Comparison of ENCODE assay signal across 8 cellular contexts in the genomic region with DNA sequence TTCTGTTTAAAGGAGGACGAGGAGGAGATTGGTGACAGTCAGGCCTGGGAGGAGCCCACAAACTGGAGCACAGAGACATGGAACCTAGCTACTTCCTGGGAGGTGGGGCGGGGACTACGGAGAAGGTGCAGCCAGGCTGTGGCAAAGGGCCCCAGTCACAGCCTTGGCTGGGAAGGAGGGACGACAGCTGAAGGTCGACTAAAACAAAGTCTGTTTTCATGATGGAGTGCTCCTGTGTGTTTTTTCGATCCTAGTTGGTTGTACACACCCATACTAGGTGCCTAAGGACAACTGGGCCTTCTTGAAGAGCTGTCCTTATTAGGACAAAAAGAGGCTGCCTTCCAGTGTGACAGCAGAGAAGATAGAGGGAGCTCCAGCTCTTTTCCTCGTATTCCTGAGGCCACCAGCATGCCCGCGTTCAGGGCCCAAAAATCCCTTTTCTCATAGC. TPM values are rescaled to one million over a fixed set of nuclear protein-coding genes. Genes with fewer than 3 reads are reported as not detected.
DNase-seq lines count a peak whose midpoint lies in the region; ATAC-seq, FAIRE-seq and TF ChIP-seq lines count a peak whose summit lies in the region.

No MANE protein-coding gene starts in this region.

- H3K27me3 ChIP-seq in GM23338 (ENCODE audit: insufficient read depth) = peaks cover 4% of the 10 kb centered on the region; the same call in 1 of the 2 replicates
- H3K27me3 ChIP-seq in GM12878 (replicated peaks in 1 of 2; ENCODE audit: control insufficient read depth in 2 of 2, insufficient read depth in 2 of 2, low read length in 1 of 2) = no peaks in the 10 kb centered on the region

- peaks cover 49% of the 10 kb centered on the region for H3K36me3 Mint-ChIP-seq in GM23338 (ENCODE audit: low read depth)

- in situ Hi-C loops in ACHN (cut with HindIII; ENCODE audit: low pct_ligation_motif_present, low pct_unique_long_range_greater_than_20kb, low sequenced_read_pairs) = no loop called here
- in situ Hi-C loops in GM12878 (cut with MboI) = no loop called here

- intact Hi-C loops in GM12878 (cut with micrococcal nuclease; ENCODE audit: unreplicated experiment) = no loop called here

- peaks cover 55% of the 10 kb centered on the region for H3K4me1 Mint-ChIP-seq in GM23338

- whole genome bisulfite sequencing in GM12878 (ENCODE audit: insufficient coverage, insufficient replicate concordance, low lambda C conversion rate, missing lambda C conversion rate) = 64% methylated on average over 9 of the region's 9 CpGs

- H3K4me3 ChIP-seq in GM23338 (no peak overlapping the region), GM12878 (no peak overlapping the region)

- H3K36me3 ChIP-seq in GM23338 (ENCODE audit: insufficient read depth) = peaks cover 8% of the 10 kb centered on the region; the same call in 1 of the 2 replicates
- H3K36me3 ChIP-seq in GM12878 (ENCODE audit: control insufficient read depth in 2 of 2, insufficient read depth in 2 of 2, low read length in 1 of 2) = peaks cover 6 to 9% of the 10 kb centered on the region in 2 experiments; a peak in 3 of 4 replicates

- H2AFZ ChIP-seq in GM23338 = no peak overlapping the region
- H2AFZ ChIP-seq in GM12878 (ENCODE audit: control insufficient read depth, low read depth, low read length) = no peak overlapping the region

- ATAC-seq in GM23338 = no peak
- ATAC-seq in GM12878 = no peak
- ATAC-seq in GM21423 (IDR thresholded peaks at IDR 0.05; ENCODE audit: unreplicated experiment) = no peak
- no peak for ATAC-seq in GM19395 (IDR thresholded peaks at IDR 0.05; ENCODE audit: unreplicated experiment)
- ATAC-seq in GM19455 (IDR thresholded peaks at IDR 0.05; ENCODE audit: unreplicated experiment) = no peak

- H3K27me3 Mint-ChIP-seq in GM23338 (ENCODE audit: insufficient read depth, low read depth, poor library complexity) = peaks cover 33% of the 10 kb centered on the region

- H3K27ac Mint-ChIP-seq in GM23338 = peak overlapping the region; percentile 90; the same call in 1 of the 2 replicates

- DNase-seq in ACHN (peak; percentile 29), GM23338 (ENCODE audit: low spot score) (peak; percentile 56), GM12878 (ENCODE audit: low read depth, low spot score) (no peak), medulla oblongata (ENCODE audit: extremely low spot score) (peak; percentile 41), ecto neural progenitor cell (ENCODE audit: low spot score) (no peak)

- no peak for FAIRE-seq in GM12878 (lab: Jason Lieb, UNC)

- CTCF ChIA-PET in GM12878 (lab: Yijun Ruan, JAX) = interaction anchor here (0.6 to 13.5 kb wide), 27 partner anchors 10 to 185 kb away, joined by 3 to 227 read pairs (median 7); a partner anchor contains a TSS

- H3K27ac ChIP-seq in GM23338 (ENCODE audit: low read depth) (no peak overlapping the region), GM12878 (ENCODE audit: control insufficient read depth, insufficient read depth) (peak overlapping the region; percentile 45)

- H4K20me1 ChIP-seq in GM23338 (replicated peaks; ENCODE audit: insufficient read depth) (no peaks in the 10 kb centered on the region; the same call in none of the 2 replicates), GM12878 (ENCODE audit: control insufficient read depth, insufficient read depth) (no peaks in the 10 kb centered on the region)

- H3K9me3 Mint-ChIP-seq in GM23338 = peaks cover 3% of the 10 kb centered on the region

- POLR2A ChIA-PET in GM12878 (lab: Charles Lee) = interaction anchor here (0.7 to 10.9 kb wide), 12 partner anchors 12 to 154 kb away, joined by 3 to 163 read pairs (median 4); a partner anchor contains a TSS

- H3K4me2 ChIP-seq in GM23338 = no peak overlapping the region
- no peak overlapping the region; the same call in 1 of the 2 replicates for H3K4me2 ChIP-seq in GM12878 (ENCODE audit: control insufficient read depth, insufficient read depth)

- RAD21 ChIA-PET in GM12878 (lab: Charles Lee; ENCODE audit: unreplicated experiment) = interaction anchor here (0.6 to 9.7 kb wide), 10 partner anchors 13 to 163 kb away, joined by 3 to 95 read pairs (median 7); a partner anchor contains a TSS

- H3K4me1 ChIP-seq in GM23338 (ENCODE audit: insufficient read depth) (peaks cover 23% of the 10 kb centered on the region), GM12878 (ENCODE audit: control insufficient read depth, insufficient read depth, low read length) (peaks cover 39% of the 10 kb centered on the region)

- H3F3A ChIP-seq in GM23338 (replicated peaks; ENCODE audit: low read depth) = peaks cover 29% of the 10 kb centered on the region; the same call in 1 of the 2 replicates

- TF ChIP-seq POLR2A in GM12878 (IDR thresholded peaks at IDR 0.05; ENCODE audit: low read depth, low read length) = peak; percentile 29; the same call in 1 of the 2 replicates

- H3K9me2 ChIP-seq in GM23338 (ENCODE audit: insufficient read depth) = no peaks in the 10 kb centered on the region

- peak; percentile 51 to 63 for TF ChIP-seq CTCF in GM23338 (conservative IDR thresholded peaks at IDR 0.05; ENCODE audit: low read depth in 2 of 2)
- TF ChIP-seq CTCF in GM12878 (IDR thresholded peaks at IDR 0.05 in 2 of 3, conservative IDR thresholded peaks at IDR 0.05 in 1 of 3; ENCODE audit: control insufficient read depth in 2 of 3, extremely low read depth in 1 of 3, insufficient read depth in 1 of 3, low read depth in 3 of 3, low read length in 3 of 3) = peak; percentile 21 to 59 (median 32); a peak in 4 of 6 replicates

- H3K79me2 ChIP-seq in GM23338 (replicated peaks; ENCODE audit: insufficient read depth) = peaks cover 8% of the 10 kb centered on the region; the same call in 1 of the 2 replicates
- peaks cover 43% of the 10 kb centered on the region for H3K79me2 ChIP-seq in GM12878 (ENCODE audit: control insufficient read depth, insufficient read depth, low read length)

- TF ChIP-seq RAD21 in GM12878 (IDR thresholded peaks at IDR 0.05; ENCODE audit: insufficient read depth, low read depth, low read length) = peak; percentile 34; the same call in 1 of the 2 replicates

- TF ChIP-seq EP300 in GM12878 (IDR thresholded peaks at IDR 0.05; ENCODE audit: borderline replicate concordance in 1 of 2, control insufficient read depth in 1 of 2, low read depth in 2 of 2, low read length in 2 of 2) = no peak

- no TSS peak for BruUV-seq in GM12878 (replicated peaks; lab: Mats Ljungman, UMichigan)

- H3K9ac ChIP-seq in GM12878 (ENCODE audit: control insufficient read depth, insufficient read depth, low read length) = no peak overlapping the region

- SMC1A ChIA-PET in GM12878 (lab: Charles Lee; ENCODE audit: uncharacterized antibody, unreplicated experiment) = interaction anchor here (0.7 to 12.5 kb wide), 20 partner anchors 9 to 221 kb away, joined by 3 to 145 read pairs (median 3); a partner anchor contains a TSS

- H3K9me3 ChIP-seq in GM12878 (replicated peaks; ENCODE audit: control insufficient read depth, insufficient read depth, low read length) = no peaks in the 10 kb centered on the region

- H3K4me3 Mint-ChIP-seq in GM23338 = no peak overlapping the region

RNA-seq across cellular contexts. Expression of a gene that starts 2.9 kb away (rescaled TPM):
- 2.4 and 6.9 TPM in 2 replicates for total RNA-seq in GM23338 (2014; rRNA removed; shearing (Covaris generic))
- polyA plus RNA-seq in GM23338 (2016; fragmentation: Nextera tagmentation; extraction: Ambion mirVana) = 18.4 and 20.8 TPM in 2 replicates
- total RNA-seq in GM12878 (2013; cell fraction: nucleolus; rRNA removed) = 6.3 and 7.0 TPM in 2 replicates
- total RNA-seq in GM12878 (2014; rRNA removed) = 9.4 and 13.2 TPM in 2 replicates
- 6.2 and 6.3 TPM in 2 replicates for total RNA-seq in GM12878 (2014; rRNA removed; fragmentation: Illumina TruSeq; extraction: Trizol)
- total RNA-seq in GM12878 (2021) = 10.6 and 11.8 TPM in 2 replicates
- 4.9 TPM for polyA plus RNA-seq in GM12878 (2011; ENCODE audit: low read depth)
- 8.6 and 10.5 TPM in 2 replicates for polyA plus RNA-seq in GM12878 (2011; rRNA removed)
- 8.7 and 13.0 TPM in 2 replicates for polyA plus RNA-seq in GM12878 (2011; cell fraction: cytosol; rRNA removed)
- 9.3 and 11.8 TPM in 2 replicates for polyA plus RNA-seq in GM12878 (2011; cell fraction: nucleus; rRNA removed)
- 11.4 and 12.6 TPM in 2 replicates for polyA plus RNA-seq in GM12878 (2012)
- polyA plus RNA-seq in GM12878 (2014; fragmentation: Illumina TruSeq; extraction: Trizol) = 5.9 and 6.7 TPM in 2 replicates
- polyA plus RNA-seq in GM12878 (2014; fragmentation: Nextera tagmentation; extraction: Ambion mirVana) = under 1 TPM; 0.19 to 0.90 TPM
- 14.3 and 16.0 TPM in 2 replicates for polyA plus RNA-seq in GM12878 (2014; rRNA removed)
- 10 to 100 TPM; 15.6 to 18.3 TPM for polyA plus RNA-seq in GM12878 (2016; fragmentation: Nextera tagmentation; extraction: Ambion mirVana)
- 3.4 and 6.7 TPM in 2 replicates for polyA minus RNA-seq in GM12878 (2011; rRNA and poly(A)+ RNA removed)
- polyA minus RNA-seq in GM12878 (2011; cell fraction: cytosol; rRNA and poly(A)+ RNA removed) = 2.3 and 3.1 TPM in 2 replicates
- 2.8 and 4.1 TPM in 2 replicates for polyA minus RNA-seq in GM12878 (2011; cell fraction: nucleus; rRNA and poly(A)+ RNA removed)

RNA-seq across cellular contexts. Expression of a gene that starts 3.2 kb away (rescaled TPM):
- 8,626 and 33,360 TPM in 2 replicates for total RNA-seq in GM23338 (2014; rRNA removed; shearing (Covaris generic))
- polyA plus RNA-seq in GM23338 (2016; fragmentation: Nextera tagmentation; extraction: Ambion mirVana) (15.3 and 43.0 TPM in 2 replicates), GM12878 (2011; rRNA removed) (3.8 and 12.0 TPM in 2 replicates), GM12878 (2014; fragmentation: Illumina TruSeq; extraction: Trizol) (not detected in 2 replicates), GM12878 (2014; fragmentation: Nextera tagmentation; extraction: Ambion mirVana) (not detected), GM12878 (2014; rRNA removed) (760 and 1,065 TPM in 2 replicates), GM12878 (2016; fragmentation: Nextera tagmentation; extraction: Ambion mirVana) (10 to 100 TPM in 1 of 2 experiments, not detected in 1; 13.3 TPM)
- 15,728 and 37,247 TPM in 2 replicates for total RNA-seq in GM12878 (2013; cell fraction: nucleolus; rRNA removed)
- total RNA-seq in GM12878 (2014; rRNA removed) (34,892 and 42,450 TPM in 2 replicates), GM12878 (2014; rRNA removed; fragmentation: Illumina TruSeq; extraction: Trizol) (6,746 and 12,076 TPM in 2 replicates), GM12878 (2021) (18,533 and 18,901 TPM in 2 replicates)
- not detected for polyA plus RNA-seq in GM12878 (2011; ENCODE audit: low read depth)
- 152 TPM in 1 of 2 replicates, not detected in the other for polyA plus RNA-seq in GM12878 (2011; cell fraction: cytosol; rRNA removed)
- 4,598 and 4,771 TPM in 2 replicates for polyA plus RNA-seq in GM12878 (2011; cell fraction: nucleus; rRNA removed)
- 62.9 TPM in 1 of 2 replicates, not detected in the other for polyA plus RNA-seq in GM12878 (2012)
- 9,902 and 51,214 TPM in 2 replicates for polyA minus RNA-seq in GM12878 (2011; rRNA and poly(A)+ RNA removed)
- polyA minus RNA-seq in GM12878 (2011; cell fraction: cytosol; rRNA and poly(A)+ RNA removed) = 10,750 and 21,317 TPM in 2 replicates
- 140,969 and 152,974 TPM in 2 replicates for polyA minus RNA-seq in GM12878 (2011; cell fraction: nucleus; rRNA and poly(A)+ RNA removed)

RNA-seq across cellular contexts. Expression of a gene that starts 4.0 kb away (rescaled TPM):
- 16.8 and 25.7 TPM in 2 replicates for total RNA-seq in GM23338 (2014; rRNA removed; shearing (Covaris generic))
- polyA plus RNA-seq in GM23338 (2016; fragmentation: Nextera tagmentation; extraction: Ambion mirVana) = 25.2 and 31.0 TPM in 2 replicates
- total RNA-seq in GM12878 (2013; cell fraction: nucleolus; rRNA removed) = 9.9 and 10.8 TPM in 2 replicates
- 6.6 and 7.6 TPM in 2 replicates for total RNA-seq in GM12878 (2014; rRNA removed)
- total RNA-seq in GM12878 (2014; rRNA removed; fragmentation: Illumina TruSeq; extraction: Trizol) = 8.0 and 8.2 TPM in 2 replicates
- total RNA-seq in GM12878 (2021) = 12.4 and 14.1 TPM in 2 replicates
- polyA plus RNA-seq in GM12878 (2011; ENCODE audit: low read depth) = 16.4 TPM
- 10.8 and 12.3 TPM in 2 replicates for polyA plus RNA-seq in GM12878 (2011; rRNA removed)
- polyA plus RNA-seq in GM12878 (2011; cell fraction: cytosol; rRNA removed) = 13.5 and 13.9 TPM in 2 replicates
- 25.2 and 38.3 TPM in 2 replicates for polyA plus RNA-seq in GM12878 (2011; cell fraction: nucleus; rRNA removed)
- 4.5 and 7.6 TPM in 2 replicates for polyA plus RNA-seq in GM12878 (2012)
- polyA plus RNA-seq in GM12878 (2014; fragmentation: Illumina TruSeq; extraction: Trizol) = 12.4 and 15.2 TPM in 2 replicates
- polyA plus RNA-seq in GM12878 (2014; fragmentation: Nextera tagmentation; extraction: Ambion mirVana) = 1 to 10 TPM; 2.0 to 5.0 TPM
- polyA plus RNA-seq in GM12878 (2014; rRNA removed) = 14.8 TPM in 2 replicates
- 10 to 100 TPM; 25.3 to 28.9 TPM for polyA plus RNA-seq in GM12878 (2016; fragmentation: Nextera tagmentation; extraction: Ambion mirVana)
- polyA minus RNA-seq in GM12878 (2011; rRNA and poly(A)+ RNA removed) = 14.3 and 15.0 TPM in 2 replicates
- polyA minus RNA-seq in GM12878 (2011; cell fraction: cytosol; rRNA and poly(A)+ RNA removed) = 5.8 and 6.3 TPM in 2 replicates
- polyA minus RNA-seq in GM12878 (2011; cell fraction: nucleus; rRNA and poly(A)+ RNA removed) = 27.9 and 30.0 TPM in 2 replicates

RNA-seq across cellular contexts. Expression of a gene that starts 10.3 kb away (rescaled TPM):
- 14.7 and 16.4 TPM in 2 replicates for total RNA-seq in GM23338 (2014; rRNA removed; shearing (Covaris generic))
- polyA plus RNA-seq in GM23338 (2016; fragmentation: Nextera tagmentation; extraction: Ambion mirVana) (13.2 TPM in 2 replicates), GM12878 (2011; rRNA removed) (20.1 and 29.1 TPM in 2 replicates), GM12878 (2014; fragmentation: Illumina TruSeq; extraction: Trizol) (26.3 and 44.9 TPM in 2 replicates), GM12878 (2014; fragmentation: Nextera tagmentation; extraction: Ambion mirVana) (10 to 100 TPM in 1 of 2 experiments, under 1 TPM in 1; 0.97 to 12.1 TPM), GM12878 (2014; rRNA removed) (137 and 147 TPM in 2 replicates), GM12878 (2016; fragmentation: Nextera tagmentation; extraction: Ambion mirVana) (10 to 100 TPM; 63.8 to 77.8 TPM)
- 31.5 and 33.0 TPM in 2 replicates for total RNA-seq in GM12878 (2013; cell fraction: nucleolus; rRNA removed)
- total RNA-seq in GM12878 (2014; rRNA removed) (115 and 119 TPM in 2 replicates), GM12878 (2014; rRNA removed; fragmentation: Illumina TruSeq; extraction: Trizol) (55.0 and 55.6 TPM in 2 replicates), GM12878 (2021) (83.3 and 84.9 TPM in 2 replicates)
- 38.2 TPM for polyA plus RNA-seq in GM12878 (2011; ENCODE audit: low read depth)
- polyA plus RNA-seq in GM12878 (2011; cell fraction: cytosol; rRNA removed) = 42.7 and 45.9 TPM in 2 replicates
- 16.1 and 23.4 TPM in 2 replicates for polyA plus RNA-seq in GM12878 (2011; cell fraction: nucleus; rRNA removed)
- polyA plus RNA-seq in GM12878 (2012) = 88.6 and 91.7 TPM in 2 replicates
- polyA minus RNA-seq in GM12878 (2011; rRNA and poly(A)+ RNA removed) = 5.4 and 16.1 TPM in 2 replicates
- polyA minus RNA-seq in GM12878 (2011; cell fraction: cytosol; rRNA and poly(A)+ RNA removed) = 3.6 and 8.9 TPM in 2 replicates
- polyA minus RNA-seq in GM12878 (2011; cell fraction: nucleus; rRNA and poly(A)+ RNA removed) = 4.1 and 5.0 TPM in 2 replicates

RNA-seq across cellular contexts. Expression of a gene that starts 12.7 kb away (rescaled TPM):
- not detected in 2 replicates for total RNA-seq in GM23338 (2014; rRNA removed; shearing (Covaris generic))
- 1.1 and 2.2 TPM in 2 replicates for polyA plus RNA-seq in GM23338 (2016; fragmentation: Nextera tagmentation; extraction: Ambion mirVana)
- 1.7 and 3.2 TPM in 2 replicates for total RNA-seq in GM12878 (2013; cell fraction: nucleolus; rRNA removed)
- total RNA-seq in GM12878 (2014; rRNA removed) = 2.7 and 5.8 TPM in 2 replicates
- 0.89 and 1.3 TPM in 2 replicates for total RNA-seq in GM12878 (2014; rRNA removed; fragmentation: Illumina TruSeq; extraction: Trizol)
- total RNA-seq in GM12878 (2021) = 4.0 TPM in 2 replicates
- 3.7 TPM for polyA plus RNA-seq in GM12878 (2011; ENCODE audit: low read depth)
- polyA plus RNA-seq in GM12878 (2011; rRNA removed) = 4.7 and 6.6 TPM in 2 replicates
- polyA plus RNA-seq in GM12878 (2011; cell fraction: cytosol; rRNA removed) = 4.1 and 7.5 TPM in 2 replicates
- 2.9 and 8.5 TPM in 2 replicates for polyA plus RNA-seq in GM12878 (2011; cell fraction: nucleus; rRNA removed)
- 3.2 and 5.9 TPM in 2 replicates for polyA plus RNA-seq in GM12878 (2012)
- polyA plus RNA-seq in GM12878 (2014; fragmentation: Illumina TruSeq; extraction: Trizol) = 0.68 and 1.2 TPM in 2 replicates
- polyA plus RNA-seq in GM12878 (2014; fragmentation: Nextera tagmentation; extraction: Ambion mirVana) = 1 to 10 TPM in 1 of 2 experiments, under 1 TPM in 1; 0.79 to 1.2 TPM
- 1.2 and 2.6 TPM in 2 replicates for polyA plus RNA-seq in GM12878 (2014; rRNA removed)
- under 1 TPM; 0.53 to 0.74 TPM for polyA plus RNA-seq in GM12878 (2016; fragmentation: Nextera tagmentation; extraction: Ambion mirVana)
- 1.8 and 3.1 TPM in 2 replicates for polyA minus RNA-seq in GM12878 (2011; rRNA and poly(A)+ RNA removed)
- 3.3 and 4.8 TPM in 2 replicates for polyA minus RNA-seq in GM12878 (2011; cell fraction: cytosol; rRNA and poly(A)+ RNA removed)
- 0.48 and 0.60 TPM in 2 replicates for polyA minus RNA-seq in GM12878 (2011; cell fraction: nucleus; rRNA and poly(A)+ RNA removed)

Comparison
In these comparisons a context has a peak if more than half of its experiments do, and no peak if none do; other contexts are left out.
1. DNase-seq: peak in ACHN (single experiment), GM23338 (single experiment) and medulla oblongata (single experiment); none in GM12878 (single experiment) and ecto neural progenitor cell (single experiment).